ENCODE assay signal across 8 cellular contexts in the genomic region with DNA sequence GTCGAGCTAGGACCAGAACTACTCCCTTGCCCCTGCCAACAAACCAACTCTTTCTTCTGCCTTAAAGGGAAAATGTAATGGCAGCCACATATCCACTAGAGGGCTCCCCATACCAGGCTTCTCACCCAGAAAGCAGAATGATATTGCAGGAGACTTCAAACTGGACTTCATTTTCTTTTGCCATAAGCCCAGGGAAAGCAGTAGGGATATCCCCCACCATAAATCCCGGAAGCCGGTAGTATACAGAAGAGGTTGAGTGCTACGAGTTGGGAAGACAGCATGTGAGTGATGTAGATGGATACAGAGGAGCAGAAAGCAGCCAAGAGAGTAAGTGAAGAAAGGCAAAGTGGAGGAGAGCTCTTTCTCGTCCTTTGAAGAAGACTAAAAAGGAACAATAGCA. TPM values are rescaled to one million over a fixed set of nuclear protein-coding genes. Genes with fewer than 3 reads are reported as not detected.
DNase-seq lines count a peak whose midpoint lies in the region; ATAC-seq and TF ChIP-seq lines count a peak whose summit lies in the region.

No MANE protein-coding gene starts in this region.

- CTCF ChIA-PET in BJ (lab: Yijun Ruan, JAX), result interaction anchor here (0.6 to 4.2 kb wide), 30 partner anchors 8 to 671 kb away, joined by 3 to 61 read pairs (median 4); a partner anchor contains a TSS
- CTCF ChIA-PET in HCT116 (lab: Charles Lee), result interaction anchor here (0.6 to 3.4 kb wide), 17 partner anchors 11 to 669 kb away, joined by 3 to 40 read pairs (median 5); a partner anchor contains a TSS

- peak; percentile 88 for TF ChIP-seq CTCF in BJ (IDR thresholded peaks at IDR 0.05; ENCODE audit: insufficient read depth, low read depth, low read length)
- peak; percentile 85 to 94 (median 88) for TF ChIP-seq CTCF in HCT116 (IDR thresholded peaks at IDR 0.05 in 2 of 3, conservative IDR thresholded peaks at IDR 0.05 in 1 of 3; ENCODE audit: borderline replicate concordance in 1 of 3, insufficient read depth in 1 of 3, low read depth in 2 of 3, low read length in 2 of 3)
- TF ChIP-seq CTCF in lung (IDR thresholded peaks at IDR 0.05; ENCODE audit: control extremely low read depth, extremely low read depth), result peak; percentile 96

- H3K4me1 ChIP-seq in HCT116 (ENCODE audit: control insufficient read depth in 1 of 2, insufficient read depth in 2 of 2, low read length in 2 of 2) (peaks cover 0 to 6% of the 10 kb centered on the region in 2 experiments; a peak in 2 of 4 replicates), lung (ENCODE audit: control insufficient read depth in 2 of 2, insufficient read depth in 2 of 2, low read length in 2 of 2) (no peaks in the 10 kb centered on the region)

- DNase-seq in BJ (ENCODE audit: low read depth), result peak; percentile 14
- peak; percentile 68 for DNase-seq in HCT116 (ENCODE audit: low read depth, low spot score)
- DNase-seq in NCI-H524 (lab: John Stamatoyannopoulos, UW), result peak; percentile 17 to 63
- DNase-seq in activated CD4-positive, alpha-beta T cell treated with anti-CD3 and anti-CD28 coated beads for 48 hours, result peak; percentile 57
- peak; percentile 82 for DNase-seq in dermis blood vessel endothelial cell
- DNase-seq in lung (ENCODE audit: low spot score), result peak; percentile 60
- peak; percentile 6 for DNase-seq in stimulated activated CD8-positive, alpha-beta memory T cell treated with anti-CD3 and anti-CD28 coated beads, Interleukin-12 subunit alpha, Interleukin-12 subunit beta, amount 100 ng/mL, for 4 hours (ENCODE audit: low read depth)

- H3K36me3 ChIP-seq in BJ (ENCODE audit: control insufficient read depth, insufficient read depth, low read length) (no peaks in the 10 kb centered on the region), HCT116 (ENCODE audit: control insufficient read depth in 1 of 2, insufficient read depth in 2 of 2, low read length in 2 of 2) (no peaks in the 10 kb centered on the region), lung (ENCODE audit: control insufficient read depth in 2 of 2, insufficient read depth in 2 of 2, low read length in 2 of 2) (no peaks in the 10 kb centered on the region)

- H3K4me3 ChIP-seq in BJ (ENCODE audit: low read depth, low read length) (no peak overlapping the region), HCT116 (replicated peaks in 1 of 2; ENCODE audit: low read depth in 1 of 2, low read length in 2 of 2) (no peak overlapping the region), lung (no peak overlapping the region)

- POLR2A ChIA-PET in BJ (lab: Charles Lee) (interaction anchor here (0.6 kb wide), 1 partner anchor 234 kb away, joined by 3 read pairs; no protein-coding TSS in a partner anchor), HCT116 (lab: Charles Lee) (interaction anchor here (0.8 kb wide), 1 partner anchor 157 kb away, joined by 4 read pairs; no protein-coding TSS in a partner anchor)

- H3K79me2 ChIP-seq in HCT116 (ENCODE audit: insufficient read depth, low read length), result no peaks in the 10 kb centered on the region

- no peak overlapping the region for H3K9ac ChIP-seq in HCT116 (ENCODE audit: low read length)

- WGBS in lung, 2 donors, result 16 to 18% methylated on average over 5 of the region's 5 CpGs

- TF ChIP-seq POLR2A in HCT116 (IDR thresholded peaks at IDR 0.05; ENCODE audit: borderline replicate concordance, extremely low read depth, insufficient read depth, insufficient read length), result no peak

- RAD21 ChIA-PET in HCT116 (lab: Charles Lee; ENCODE audit: low non-redundant PET in 1 of 2, low total read pairs in 2 of 2, uncharacterized antibody in 2 of 2, unreplicated experiment in 2 of 2), result interaction anchor here (1.0 to 1.6 kb wide), 3 partner anchors 29 to 157 kb away, joined by 3 to 7 read pairs (median 5); no protein-coding TSS in a partner anchor

- intact Hi-C loops in HCT116 (cut with micrococcal nuclease), result loop anchor here (1.0 to 10.0 kb wide), 4 partner anchors 157 to 670 kb away; a partner anchor contains a TSS

- H2AFZ ChIP-seq in HCT116 (ENCODE audit: low read depth, low read length, poor library complexity, severe bottlenecking), result peak overlapping the region; percentile 95

- TF ChIP-seq RAD21 in HCT116 (IDR thresholded peaks at IDR 0.05; ENCODE audit: low read depth), result peak; percentile 98

- peak; percentile 97 for ATAC-seq in HCT116
- peak; percentile 91 for ATAC-seq in lung (ENCODE audit: insufficient read depth, low FRiP score)
- ATAC-seq in GM18909 (IDR thresholded peaks at IDR 0.05; ENCODE audit: poor library complexity, unreplicated experiment), result no peak

- peak overlapping the region; percentile 39; the same call in 1 of the 2 replicates for H3K4me2 ChIP-seq in HCT116 (ENCODE audit: low read length)

- no TSS peak for BruUV-seq in HCT116 (replicated peaks; lab: Mats Ljungman, UMichigan)

- H4K20me1 ChIP-seq in HCT116 (ENCODE audit: insufficient read depth), result no peaks in the 10 kb centered on the region

- no peak overlapping the region for H3K27ac ChIP-seq in HCT116 (ENCODE audit: low read depth, low read length)
- H3K27ac ChIP-seq in lung (ENCODE audit: low read depth in 1 of 2, low read length in 1 of 2), result no peak overlapping the region

- H3K9me3 ChIP-seq in HCT116 (ENCODE audit: control insufficient read depth in 1 of 2, insufficient read depth in 1 of 2, low read depth in 1 of 2, low read length in 2 of 2), result peaks cover 0 to 7% of the 10 kb centered on the region in 2 experiments; a peak in 1 of 4 replicates
- no peaks in the 10 kb centered on the region for H3K9me3 ChIP-seq in lung (ENCODE audit: control insufficient read depth in 2 of 2, insufficient read depth in 1 of 2, low read length in 1 of 2)

- H3K9me2 ChIP-seq in HCT116 (ENCODE audit: insufficient read depth), result no peaks in the 10 kb centered on the region

- H3K27me3 ChIP-seq in BJ (ENCODE audit: control insufficient read depth, insufficient read depth, low read length) (0 out of 2 replicates have a peak, but pooled peaks cover 2% of the 10 kb centered on the region), HCT116 (ENCODE audit: insufficient read depth, low read length) (no peaks in the 10 kb centered on the region), lung (ENCODE audit: control insufficient read depth, insufficient read depth) (no peaks in the 10 kb centered on the region)

TF ChIP-seq in HCT116, 20 proteins besides CTCF, POLR2A, EP300 and RAD21:
- TF ChIP-seq SRF (IDR thresholded peaks at IDR 0.05; ENCODE audit: low read depth) (no peak), CBX3 (IDR thresholded peaks at IDR 0.05; ENCODE audit: low read depth) (peak; percentile 35; the same call in 1 of the 2 replicates), ELF1 (IDR thresholded peaks at IDR 0.05; ENCODE audit: borderline replicate concordance, low read depth) (peak; percentile 31; the same call in 1 of the 2 replicates), YY1 (IDR thresholded peaks at IDR 0.05; ENCODE audit: extremely low read depth, insufficient replicate concordance, low read depth, low read length) (peak; percentile 56)

RNA-seq across cellular contexts. Expression of a gene that starts 12.1 kb away (rescaled TPM):
- polyA plus RNA-seq in BJ (2011; rRNA removed), result not detected in 2 replicates
- polyA minus RNA-seq in BJ (2011; rRNA and poly(A)+ RNA removed), result not detected in 2 replicates
- total RNA-seq in HCT116 (2021; ENCODE audit: unreplicated experiment), result not detected
- polyA plus RNA-seq in HCT116 (2012), result not detected in 2 replicates
- total RNA-seq in dermis blood vessel endothelial cell, result not detected in 2 replicates
- total RNA-seq in lung, result 1 to 10 TPM; 1.1 to 5.6 TPM
- 1 to 10 TPM; 2.5 to 3.8 TPM for polyA plus RNA-seq in lung

RNA-seq across cellular contexts. Expression of a gene that starts 27.0 kb away (rescaled TPM):
- not detected in 2 replicates for polyA plus RNA-seq in BJ (2011; rRNA removed)
- not detected in 2 replicates for polyA minus RNA-seq in BJ (2011; rRNA and poly(A)+ RNA removed)
- total RNA-seq in HCT116 (2021; ENCODE audit: unreplicated experiment), result not detected
- not detected in 2 replicates for polyA plus RNA-seq in HCT116 (2012)
- total RNA-seq in dermis blood vessel endothelial cell, result not detected in 2 replicates
- total RNA-seq in lung, result 1 to 10 TPM in 1 of 2 donors, under 1 TPM in 1; 0.43 to 1.3 TPM
- polyA plus RNA-seq in lung, result under 1 TPM; 0.75 to 0.98 TPM

RNA-seq across cellular contexts. Expression of a gene that starts 57.7 kb away (rescaled TPM):
- 6.6 and 7.1 TPM in 2 replicates for polyA plus RNA-seq in BJ (2011; rRNA removed)
- polyA minus RNA-seq in BJ (2011; rRNA and poly(A)+ RNA removed), result 1.2 and 3.2 TPM in 2 replicates
- 0.52 TPM for total RNA-seq in HCT116 (2021; ENCODE audit: unreplicated experiment)
- 0.16 TPM in 1 of 2 replicates, not detected in the other for polyA plus RNA-seq in HCT116 (2012)
- total RNA-seq in dermis blood vessel endothelial cell, result 2.3 and 10.6 TPM in 2 replicates
- total RNA-seq in lung, result 100 to 1,000 TPM in 1 of 2 donors, 10 to 100 TPM in 1; 49.7 to 133 TPM
- 100 to 1,000 TPM; 163 to 336 TPM for polyA plus RNA-seq in lung

Comparison
In these comparisons a context has a peak if more than half of its experiments do, and no peak if none do; other contexts are left out.
1. DNase-seq: peak in every context shown above with its lines; median percentile 82 in dermis blood vessel endothelial cell; 68 in HCT116; 60 in lung; 57 in activated CD4-positive, alpha-beta T cell treated with anti-CD3 and anti-CD28 coated beads for 48 hours; 40 in NCI-H524; 14 in BJ; 6 in stimulated activated CD8-positive, alpha-beta memory T cell treated with anti-CD3 and anti-CD28 coated beads, Interleukin-12 subunit alpha, Interleukin-12 subunit beta, amount 100 ng/mL, for 4 hours.